ENCODE assay signal across 19 cellular contexts in genomic region chr22:46896166-46896565, GRCh38.
"Had no signal": no experiment of that assay in that cellular context is flagged by ENCODE, and none has a peak within 500 bp of the region (broad histone marks: within the 10 kb centered on the region; RNA-seq: fewer than 3 reads in every experiment).

No MANE protein-coding gene starts in this region.

- DNase-seq: activated CD4-positive, alpha-beta memory T cell treated with anti-CD3 and anti-CD28 coated beads, Interleukin-2, amount 10 ng/mL, durations not matched to agents 7 days and 5 days; activated gamma-delta T cell treated with Interleukin-2 at 50 U/mL for 16 hours; activated naive CD8-positive, alpha-beta T cell treated with anti-CD3 and anti-CD28 coated beads, Interleukin-2, amount 10 ng/mL, durations not matched to agents 7 days and 5 days; body of pancreas; dorsolateral prefrontal cortex; foreskin fibroblast; mesendoderm; naive thymus-derived CD8-positive, alpha-beta T cell; SK-N-SH; spleen; stimulated activated CD4-positive, alpha-beta T cell treated with anti-CD3 and anti-CD28 coated beads, Interleukin-4, amount 100 ng/mL, for 4 hours; stimulated activated naive CD4-positive, alpha-beta T cell treated with Interleukin-2 at 50 U/mL for 16 hours; T-cell; T1000 had no signal

- H3K4me3 Mint-ChIP-seq: activated CD4-positive, alpha-beta memory T cell treated with anti-CD3 and anti-CD28 coated beads, Interleukin-2, amount 10 ng/mL, durations not matched to agents 7 days and 5 days; activated naive CD8-positive, alpha-beta T cell treated with anti-CD3 and anti-CD28 coated beads, Interleukin-2, amount 10 ng/mL, durations not matched to agents 7 days and 5 days; endodermal cell; naive thymus-derived CD8-positive, alpha-beta T cell; T-cell had no signal

- H3K4me2 ChIP-seq: hepatocyte, SK-N-SH had no signal

- H3K27ac ChIP-seq: body of pancreas, epithelial cell of prostate, hepatocyte, parathyroid adenoma had no signal

- H3K4me1 ChIP-seq: body of pancreas, parathyroid adenoma had no signal

- H3K4me1 Mint-ChIP-seq: endodermal cell had no signal

- H3K9ac ChIP-seq: parathyroid adenoma, SK-N-SH had no signal

- H3K27me3 ChIP-seq: body of pancreas, dorsolateral prefrontal cortex, hepatocyte, spleen, tibial nerve had no signal

- H3K27me3 Mint-ChIP-seq: activated CD4-positive, alpha-beta memory T cell treated with anti-CD3 and anti-CD28 coated beads, Interleukin-2, amount 10 ng/mL, durations not matched to agents 7 days and 5 days; activated naive CD8-positive, alpha-beta T cell treated with anti-CD3 and anti-CD28 coated beads, Interleukin-2, amount 10 ng/mL, durations not matched to agents 7 days and 5 days; naive thymus-derived CD8-positive, alpha-beta T cell; T-cell had no signal

- H3K27ac Mint-ChIP-seq: activated CD4-positive, alpha-beta memory T cell treated with anti-CD3 and anti-CD28 coated beads, Interleukin-2, amount 10 ng/mL, durations not matched to agents 7 days and 5 days; activated naive CD8-positive, alpha-beta T cell treated with anti-CD3 and anti-CD28 coated beads, Interleukin-2, amount 10 ng/mL, durations not matched to agents 7 days and 5 days; endodermal cell had no signal

- H3K4me3 ChIP-seq: body of pancreas, dorsolateral prefrontal cortex, hepatocyte, spleen, tibial nerve had no signal

- ATAC-seq: body of pancreas; naive thymus-derived CD8-positive, alpha-beta T cell; T-cell had no signal

- H3K9me3 ChIP-seq: body of pancreas, SK-N-SH, spleen, tibial nerve had no signal

- H3K9me3 Mint-ChIP-seq: activated CD4-positive, alpha-beta memory T cell treated with anti-CD3 and anti-CD28 coated beads, Interleukin-2, amount 10 ng/mL, durations not matched to agents 7 days and 5 days; activated naive CD8-positive, alpha-beta T cell treated with anti-CD3 and anti-CD28 coated beads, Interleukin-2, amount 10 ng/mL, durations not matched to agents 7 days and 5 days; endodermal cell; naive thymus-derived CD8-positive, alpha-beta T cell; T-cell had no signal
